In the genomic region with DNA sequence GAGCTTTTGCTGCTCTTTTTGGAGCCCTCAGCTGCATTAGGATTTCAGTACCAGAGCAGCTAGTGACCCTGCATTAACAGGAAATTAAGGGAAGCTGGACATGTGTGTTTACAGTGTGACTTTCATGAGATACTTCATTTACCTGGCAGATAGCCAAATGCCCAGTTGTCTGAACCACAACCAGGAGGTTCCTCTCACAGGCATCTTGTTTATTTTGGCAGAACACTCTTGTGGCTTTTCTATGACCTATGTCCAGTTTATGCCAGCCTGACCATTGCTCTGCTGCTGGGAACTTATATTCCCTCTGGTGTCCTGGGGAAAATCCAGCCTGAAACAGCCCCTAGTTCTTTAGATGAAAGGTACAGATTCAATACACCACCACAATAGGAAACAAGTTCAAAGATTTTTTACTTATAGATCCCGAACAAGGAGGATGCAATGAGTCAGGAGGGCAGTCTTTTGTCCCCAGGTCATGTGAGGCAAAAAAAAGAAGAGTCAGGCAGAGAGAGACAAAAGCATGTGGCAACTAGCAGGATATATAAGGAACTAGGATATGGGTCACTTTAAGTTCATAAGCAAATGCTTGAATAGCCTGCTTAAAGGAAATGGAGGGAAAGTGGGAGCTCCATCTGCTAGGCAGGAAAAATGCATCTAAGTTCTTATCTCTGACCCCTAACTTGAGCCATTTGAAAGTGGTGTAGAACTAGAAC, we compare ENCODE assay signal across 12 cellular contexts.
DNase-seq lines count a peak whose midpoint lies in the region; ATAC-seq lines count a peak whose summit lies in the region.
"Had no signal": no experiment of that assay in that cellular context is flagged by ENCODE, and none has a peak within 500 bp of the region (broad histone marks: within the 10 kb centered on the region; RNA-seq: fewer than 3 reads in every experiment).

No MANE protein-coding gene starts in this region.

- peak; percentile 80 for DNase-seq in DMS53 treated with DMSO at 0.1 percent for 48 hours (lab: John Stamatoyannopoulos, UW; ENCODE audit: unreplicated experiment)
- DNase-seq in MV-4-11 (lab: John Stamatoyannopoulos, UW) = peak; percentile 72
- peak; percentile 15 for DNase-seq in amniotic epithelial cell (ENCODE audit: low read depth)
- no peak for DNase-seq in left colon
- no peak for DNase-seq in activated T-cell treated with anti-CD3 and anti-CD28 coated beads, Interleukin-2, amount 50 U/mL, for 4 hours
- DNase-seq in COR-L47 (lab: John Stamatoyannopoulos, UW) = no peak
- DNase-seq: aorta; effector CD8-positive, alpha-beta T cell; hippocampal formation; KG1 had no signal

- no peaks in the 10 kb centered on the region for H3K4me1 Mint-ChIP-seq in activated T-cell treated with anti-CD3 and anti-CD28 coated beads, Interleukin-2, amount 50 U/mL, for 4 hours (ENCODE audit: low read depth)

- H3K9me3 Mint-ChIP-seq in activated T-cell treated with anti-CD3 and anti-CD28 coated beads, Interleukin-2, amount 50 U/mL, for 4 hours = no peaks in the 10 kb centered on the region

- intact Hi-C loops in left colon (cut with DNase I, micrococcal nuclease) = no loop called here

- H3K4me3 Mint-ChIP-seq in activated T-cell treated with anti-CD3 and anti-CD28 coated beads, Interleukin-2, amount 50 U/mL, for 4 hours = no peak overlapping the region

- H3K27me3 Mint-ChIP-seq in activated T-cell treated with anti-CD3 and anti-CD28 coated beads, Interleukin-2, amount 50 U/mL, for 4 hours (ENCODE audit: low read depth) = no peaks in the 10 kb centered on the region

- ATAC-seq in left colon (peak; percentile 29), GM21423 (IDR thresholded peaks at IDR 0.05; ENCODE audit: unreplicated experiment) (no peak), HG02798 (IDR thresholded peaks at IDR 0.05; ENCODE audit: poor library complexity, unreplicated experiment) (no peak)
- no peak for ATAC-seq in activated T-cell treated with anti-CD3 and anti-CD28 coated beads, Interleukin-2, amount 50 U/mL, for 4 hours

- no peaks in the 10 kb centered on the region for H3K36me3 Mint-ChIP-seq in activated T-cell treated with anti-CD3 and anti-CD28 coated beads, Interleukin-2, amount 50 U/mL, for 4 hours (ENCODE audit: insufficient read depth)

Comparison
In these comparisons a context has a peak if more than half of its experiments do, and no peak if none do; other contexts are left out.
1. DNase-seq: peak in DMS53 treated with DMSO at 0.1 percent for 48 hours (single experiment), MV-4-11 (single experiment) and amniotic epithelial cell (single experiment); none in left colon (0 of 2), activated T-cell treated with anti-CD3 and anti-CD28 coated beads, Interleukin-2, amount 50 U/mL, for 4 hours (single experiment) and COR-L47 (single experiment).